Comparison of ENCODE assay signal across 1 cellular context in genomic region chr2:98795903-98796676, GRCh38.
TF ChIP-seq lines count a peak whose summit lies in the region.

No MANE protein-coding gene starts in this region.

TF ChIP-seq in H1, 55 proteins besides CTCF, POLR2A, EP300 and RAD21:
- TF ChIP-seq SAP30 (IDR thresholded peaks at IDR 0.05; ENCODE audit: insufficient read depth, insufficient replicate concordance, low read length) (no peak), TAF1 (IDR thresholded peaks at IDR 0.05; ENCODE audit: low read depth, low read length) (no peak), USF2 (IDR thresholded peaks at IDR 0.05; ENCODE audit: low read length) (no peak), TCF12 (IDR thresholded peaks at IDR 0.05; ENCODE audit: low read depth, low read length) (no peak), ZNF274 (IDR thresholded peaks at IDR 0.05; ENCODE audit: borderline replicate concordance, extremely low read depth, low read length) (no peak), POLR2AphosphoS5 (IDR thresholded peaks at IDR 0.05; ENCODE audit: low read depth, low read length) (no peak)
- TF ChIP-seq, protein P1, sequence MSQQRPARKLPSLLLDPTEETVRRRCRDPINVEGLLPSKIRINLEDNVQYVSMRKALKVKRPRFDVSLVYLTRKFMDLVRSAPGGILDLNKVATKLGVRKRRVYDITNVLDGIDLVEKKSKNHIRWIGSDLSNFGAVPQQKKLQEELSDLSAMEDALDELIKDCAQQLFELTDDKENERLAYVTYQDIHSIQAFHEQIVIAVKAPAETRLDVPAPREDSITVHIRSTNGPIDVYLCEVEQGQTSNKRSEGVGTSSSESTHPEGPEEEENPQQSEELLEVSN (IDR thresholded peaks at IDR 0.05) = no peak
